2 cellular contexts compared by ENCODE assay signal in genomic region chr14:104729835-104730181, GRCh38.
TF ChIP-seq lines count a peak whose summit lies in the region.

No MANE protein-coding gene starts in this region.

TF ChIP-seq in IMR-90, 13 proteins besides CTCF, POLR2A, EP300 and RAD21:
- TF ChIP-seq NFE2L2 (IDR thresholded peaks at IDR 0.05; ENCODE audit: low read depth, low read length) = no peak
- no peak for TF ChIP-seq SMC3 (IDR thresholded peaks at IDR 0.05; ENCODE audit: low read depth, low read length)

TF ChIP-seq in K562, 482 proteins besides CTCF, POLR2A, EP300 and RAD21 (continues in another document):
- TF ChIP-seq ZBTB5 (IDR thresholded peaks at IDR 0.05) (no peak), ZNF592 (IDR thresholded peaks at IDR 0.05) (no peak), HOMEZ (CRISPR knock-in tag; IDR thresholded peaks at IDR 0.05) (no peak), ARNT (IDR thresholded peaks at IDR 0.05) (no peak), ZSCAN29 (IDR thresholded peaks at IDR 0.05) (no peak), ZBTB7A (IDR thresholded peaks at IDR 0.05; ENCODE audit: borderline replicate concordance, control insufficient read depth, low read depth, low read length) (peak; percentile 54; the same call in 1 of the 2 replicates), RBFOX2 (IDR thresholded peaks at IDR 0.05; ENCODE audit: low read depth, low read length) (peak; percentile 63), CBFB (CRISPR knock-in tag; IDR thresholded peaks at IDR 0.05) (no peak), NFYB (IDR thresholded peaks at IDR 0.05; ENCODE audit: extremely low read depth, insufficient read length) (no peak), ATF7 (IDR thresholded peaks at IDR 0.05) (no peak), ZEB2 (IDR thresholded peaks at IDR 0.05) (peak; percentile 35; the same call in 1 of the 2 replicates), USF2 (CRISPR knock-in tag; IDR thresholded peaks at IDR 0.05) (no peak), ZNF12 (CRISPR knock-in tag; IDR thresholded peaks at IDR 0.05) (no peak), U2AF2 (optimal IDR thresholded peaks at IDR 0.05; ENCODE audit: low read depth, low read length) (no peak), NCOA6 (IDR thresholded peaks at IDR 0.05) (no peak), FOXO4 (CRISPR knock-in tag; IDR thresholded peaks at IDR 0.05) (no peak), ZNF24 (IDR thresholded peaks at IDR 0.05) (no peak), MIER1 (IDR thresholded peaks at IDR 0.05; ENCODE audit: low read depth) (no peak), PTRF (tag; IDR thresholded peaks at IDR 0.05) (no peak), HCFC1 (IDR thresholded peaks at IDR 0.05; ENCODE audit: low read depth, low read length) (no peak), ZNF431 (CRISPR knock-in tag; IDR thresholded peaks at IDR 0.05) (no peak), RBM25 (IDR thresholded peaks at IDR 0.05; ENCODE audit: low read depth, low read length, severe bottlenecking) (no peak), MNT (conservative IDR thresholded peaks at IDR 0.05) (no peak), HMG20B (CRISPR knock-in tag; IDR thresholded peaks at IDR 0.05) (no peak), EGR1 (conservative IDR thresholded peaks at IDR 0.05) (peak; percentile 8; the same call in 1 of the 2 replicates), BACH1 (tag; IDR thresholded peaks at IDR 0.05) (no peak), ETV6 (IDR thresholded peaks at IDR 0.05; ENCODE audit: borderline replicate concordance in 1 of 2, low read depth in 2 of 2, low read length in 1 of 2) (no peak), ETV6 (CRISPR knock-in tag; IDR thresholded peaks at IDR 0.05; ENCODE audit: borderline replicate concordance) (no peak), NONO (IDR thresholded peaks at IDR 0.05; ENCODE audit: low read depth in 2 of 2, low read length in 1 of 2) (0 out of 4 replicates have a peak, but pooled peaks of 1 of the 2 experiments have one; percentile 40), SAP30 (IDR thresholded peaks at IDR 0.05; ENCODE audit: borderline replicate concordance, insufficient read depth, low read depth, low read length, poor library complexity, severe bottlenecking) (no peak), ZNF124 (CRISPR knock-in tag; IDR thresholded peaks at IDR 0.05) (no peak), ID3 (CRISPR knock-in tag; IDR thresholded peaks at IDR 0.05) (no peak), ID3 (tag; IDR thresholded peaks at IDR 0.05) (0 out of 2 replicates have a peak, but pooled peaks have one; percentile 16), SMAD2 (IDR thresholded peaks at IDR 0.05; ENCODE audit: low read depth, low read length) (no peak), SMARCE1 (IDR thresholded peaks at IDR 0.05) (no peak), ZNF274 (IDR thresholded peaks at IDR 0.05; ENCODE audit: borderline replicate concordance, low read depth, low read length) (no peak), SP1 (CRISPR knock-in tag; IDR thresholded peaks at IDR 0.05) (peak; percentile 69), ELK3 (CRISPR knock-in tag; IDR thresholded peaks at IDR 0.05) (no peak), RBM17 (IDR thresholded peaks at IDR 0.05; ENCODE audit: borderline replicate concordance, low read depth, low read length) (no peak), NR0B1 (IDR thresholded peaks at IDR 0.05; ENCODE audit: partially characterized antibody) (no peak), ZNF263 (CRISPR knock-in tag; IDR thresholded peaks at IDR 0.05; ENCODE audit: borderline replicate concordance) (peak; percentile 91), ZNF655 (CRISPR knock-in tag; IDR thresholded peaks at IDR 0.05) (no peak), ZNF197 (CRISPR knock-in tag; IDR thresholded peaks at IDR 0.05; ENCODE audit: low read depth) (no peak), PCBP2 (IDR thresholded peaks at IDR 0.05; ENCODE audit: low read depth, low read length, poor library complexity, severe bottlenecking) (no peak), SREBF1 (IDR thresholded peaks at IDR 0.05; ENCODE audit: borderline replicate concordance, low read depth, low read length) (no peak), EWSR1 (IDR thresholded peaks at IDR 0.05; ENCODE audit: borderline replicate concordance, low read depth, partially characterized antibody) (no peak), ZNF239 (CRISPR knock-in tag; IDR thresholded peaks at IDR 0.05) (no peak), ZNF740 (CRISPR knock-in tag; IDR thresholded peaks at IDR 0.05) (no peak), ZNF740 (tag; IDR thresholded peaks at IDR 0.05) (no peak), TCF7 (IDR thresholded peaks at IDR 0.05; ENCODE audit: borderline replicate concordance) (no peak), ZNF717 (CRISPR knock-in tag; IDR thresholded peaks at IDR 0.05) (no peak), ERF (CRISPR knock-in tag; IDR thresholded peaks at IDR 0.05) (no peak)
